ENCODE assay signal across 2 cellular contexts in genomic region chr17:83091257-83092141, GRCh38.
A peak's percentile ranks its signal among the peaks of the same experiment; 100 is the strongest.
TF ChIP-seq lines count a peak whose summit lies in the region.

No MANE protein-coding gene starts in this region.

TF ChIP-seq in H1, 55 proteins besides CTCF, POLR2A, EP300 and RAD21:
- TF ChIP-seq SUZ12 (IDR thresholded peaks at IDR 0.05; ENCODE audit: low read length): no peak
- no peak for TF ChIP-seq SAP30 (IDR thresholded peaks at IDR 0.05; ENCODE audit: insufficient read depth, insufficient replicate concordance, low read length)
- no peak for TF ChIP-seq ATF3 (IDR thresholded peaks at IDR 0.05; ENCODE audit: insufficient read depth, low read depth, low read length)
- TF ChIP-seq GABPA (IDR thresholded peaks at IDR 0.05; ENCODE audit: borderline replicate concordance, insufficient read depth, low read length): no peak
- no peak for TF ChIP-seq SP1 (IDR thresholded peaks at IDR 0.05; ENCODE audit: low read depth, low read length)
- TF ChIP-seq BCL11A (IDR thresholded peaks at IDR 0.05; ENCODE audit: low read depth in 2 of 2, low read length in 2 of 2): no peak
- no peak for TF ChIP-seq GTF2F1 (IDR thresholded peaks at IDR 0.05; ENCODE audit: borderline replicate concordance, low read depth, low read length)

TF ChIP-seq in HepG2, 621 proteins besides CTCF, POLR2A, EP300 and RAD21 (continues in another document):
- no peak for TF ChIP-seq CREB1 (IDR thresholded peaks at IDR 0.05)
- no peak for TF ChIP-seq CREB1 (CRISPR knock-in tag; IDR thresholded peaks at IDR 0.05)
- peak; percentile 97 for TF ChIP-seq ZSCAN25 (CRISPR knock-in tag; IDR thresholded peaks at IDR 0.05)
- no peak for TF ChIP-seq DNMT1 (CRISPR knock-in tag; IDR thresholded peaks at IDR 0.05)
- TF ChIP-seq MTA1 (CRISPR knock-in tag; IDR thresholded peaks at IDR 0.05; ENCODE audit: borderline replicate concordance): 0 out of 2 replicates have a peak, but pooled peaks have one; percentile 15
- TF ChIP-seq ZNF687 (CRISPR knock-in tag; IDR thresholded peaks at IDR 0.05): peak; percentile 45; the same call in 1 of the 2 replicates
- no peak for TF ChIP-seq REST (IDR thresholded peaks at IDR 0.05; ENCODE audit: borderline replicate concordance in 1 of 2, low read depth in 1 of 2, low read length in 2 of 2)
- no peak for TF ChIP-seq ARHGAP35 (CRISPR knock-in tag; IDR thresholded peaks at IDR 0.05; ENCODE audit: borderline replicate concordance)
- TF ChIP-seq KLF13 (CRISPR knock-in tag; IDR thresholded peaks at IDR 0.05): 0 out of 2 replicates have a peak, but pooled peaks have one; percentile 36
- no peak for TF ChIP-seq ZBTB1 (CRISPR knock-in tag; IDR thresholded peaks at IDR 0.05; ENCODE audit: borderline replicate concordance)
- no peak for TF ChIP-seq ZNF572 (CRISPR knock-in tag; IDR thresholded peaks at IDR 0.05)
- no peak for TF ChIP-seq NR0B2 (CRISPR knock-in tag; IDR thresholded peaks at IDR 0.05)
- TF ChIP-seq PPARG (CRISPR knock-in tag; conservative IDR thresholded peaks at IDR 0.05): peak; percentile 66; the same call in 1 of the 2 replicates
- no peak for TF ChIP-seq ZNF567 (CRISPR knock-in tag; IDR thresholded peaks at IDR 0.05; ENCODE audit: borderline replicate concordance)
- no peak for TF ChIP-seq ZBTB44 (CRISPR knock-in tag; IDR thresholded peaks at IDR 0.05)
- TF ChIP-seq JUNB (CRISPR knock-in tag; IDR thresholded peaks at IDR 0.05; ENCODE audit: borderline replicate concordance): no peak
- peak; percentile 83 for TF ChIP-seq PRDM15 (CRISPR knock-in tag; IDR thresholded peaks at IDR 0.05)
- no peak for TF ChIP-seq ZMYM2 (CRISPR knock-in tag; IDR thresholded peaks at IDR 0.05)
- TF ChIP-seq ZNF784 (CRISPR knock-in tag; IDR thresholded peaks at IDR 0.05; ENCODE audit: borderline replicate concordance): no peak
- no peak for TF ChIP-seq ZNF354B (CRISPR knock-in tag; IDR thresholded peaks at IDR 0.05)
- TF ChIP-seq BCL6 (CRISPR knock-in tag; IDR thresholded peaks at IDR 0.05): peak; percentile 61
- no peak for TF ChIP-seq ZNF441 (CRISPR knock-in tag; IDR thresholded peaks at IDR 0.05; ENCODE audit: borderline replicate concordance)
- 0 out of 2 replicates have a peak, but pooled peaks have one; percentile 25 for TF ChIP-seq ZNF501 (CRISPR knock-in tag; IDR thresholded peaks at IDR 0.05)
- no peak for TF ChIP-seq RFX5 (IDR thresholded peaks at IDR 0.05; ENCODE audit: low read depth, low read length)
- no peak for TF ChIP-seq ZNF614 (CRISPR knock-in tag; IDR thresholded peaks at IDR 0.05; ENCODE audit: borderline replicate concordance)
- no peak for TF ChIP-seq ERF (CRISPR knock-in tag; IDR thresholded peaks at IDR 0.05)
- TF ChIP-seq ARNT2 (CRISPR knock-in tag; IDR thresholded peaks at IDR 0.05; ENCODE audit: low read depth): no peak
- peak; percentile 71 for TF ChIP-seq ZNF777 (CRISPR knock-in tag; IDR thresholded peaks at IDR 0.05)
- no peak for TF ChIP-seq ZNF430 (CRISPR knock-in tag; IDR thresholded peaks at IDR 0.05)
- no peak for TF ChIP-seq SATB2 (CRISPR knock-in tag; IDR thresholded peaks at IDR 0.05)
- TF ChIP-seq GLMP (CRISPR knock-in tag; IDR thresholded peaks at IDR 0.05; ENCODE audit: borderline replicate concordance): no peak
- peak; percentile 51; the same call in 1 of the 2 replicates for TF ChIP-seq RXRA (CRISPR knock-in tag; IDR thresholded peaks at IDR 0.05)
- TF ChIP-seq GABPB1 (CRISPR knock-in tag; IDR thresholded peaks at IDR 0.05): 0 out of 2 replicates have a peak, but pooled peaks have one; percentile 6
- TF ChIP-seq NONO (IDR thresholded peaks at IDR 0.05): no peak
- no peak for TF ChIP-seq NONO (CRISPR knock-in tag; conservative IDR thresholded peaks at IDR 0.05)
- no peak for TF ChIP-seq CHD2 (IDR thresholded peaks at IDR 0.05; ENCODE audit: low read depth, low read length)
- TF ChIP-seq HNRNPLL (IDR thresholded peaks at IDR 0.05; ENCODE audit: low read depth, low read length, poor library complexity, severe bottlenecking): no peak
- no peak for TF ChIP-seq ZNF17 (CRISPR knock-in tag; IDR thresholded peaks at IDR 0.05)
- TF ChIP-seq NFATC3 (CRISPR knock-in tag; IDR thresholded peaks at IDR 0.05): no peak
- TF ChIP-seq NFKB2 (CRISPR knock-in tag; IDR thresholded peaks at IDR 0.05; ENCODE audit: borderline replicate concordance): peak; percentile 32; the same call in 1 of the 2 replicates
- no peak for TF ChIP-seq ZNF3 (CRISPR knock-in tag; IDR thresholded peaks at IDR 0.05)
- no peak for TF ChIP-seq MED8 (CRISPR knock-in tag; IDR thresholded peaks at IDR 0.05; ENCODE audit: insufficient replicate concordance)
- no peak for TF ChIP-seq NBN (conservative IDR thresholded peaks at IDR 0.05)
- peak; percentile 22; the same call in 1 of the 2 replicates for TF ChIP-seq ZNF691 (CRISPR knock-in tag; IDR thresholded peaks at IDR 0.05; ENCODE audit: borderline replicate concordance, low read depth)
